ENCODE assay signal across 21 cellular contexts in genomic region chr6:4009486-4009885, GRCh38.
DNase-seq lines count a peak whose midpoint lies in the region; ATAC-seq, FAIRE-seq and TF ChIP-seq lines count a peak whose summit lies in the region.
"Had no signal": no experiment of that assay in that cellular context is flagged by ENCODE, and none has a peak within 500 bp of the region (broad histone marks: within the 10 kb centered on the region; RNA-seq: fewer than 3 reads in every experiment).

No MANE protein-coding gene starts in this region.

- H3K27ac Mint-ChIP-seq in immature natural killer cell: peak overlapping the region in 5 of 6 donors; percentile 14 to 70 (median 34)
- H3K27ac Mint-ChIP-seq: IgD-negative memory B cell had no signal

- no peak for TF ChIP-seq POLR2A in HepG2 (IDR thresholded peaks at IDR 0.05; ENCODE audit: insufficient read depth in 1 of 2, low read depth in 2 of 2, low read length in 2 of 2)
- no peak for TF ChIP-seq POLR2A in right lobe of liver (IDR thresholded peaks at IDR 0.05)

- H3K9ac ChIP-seq in HepG2 (ENCODE audit: insufficient read depth, low read depth, low read length) (no peak overlapping the region), SK-N-MC (ENCODE audit: insufficient read length) (no peak overlapping the region), Karpas-422 (ENCODE audit: low read length) (no peak overlapping the region)

- intact Hi-C loops in HepG2 (cut with micrococcal nuclease; ENCODE audit: unreplicated experiment): loop anchor here (2.0 kb wide), 1 partner anchor 267 kb away; no protein-coding TSS in a partner anchor
- intact Hi-C loops in right lobe of liver (cut with DNase I): no loop called here

- peaks cover 0 to 9% (median 5%) of the 10 kb centered on the region in 3 donors for H3K36me3 Mint-ChIP-seq in immature natural killer cell

- no peak for FAIRE-seq in HepG2 (lab: Jason Lieb, UNC)
- FAIRE-seq: HTR-8/SVneo, RCC 7860 had no signal

- CTCF ChIA-PET in HepG2 (lab: Yijun Ruan, JAX; ENCODE audit: low intra/inter-chr PET ratio, low total read pairs): interaction anchor here (1.0 kb wide), 1 partner anchor 19 kb away, joined by 4 read pairs; no protein-coding TSS in a partner anchor

- BruUV-seq in HepG2 (replicated peaks; lab: Mats Ljungman, UMichigan): no TSS peak

- peaks cover 35 to 41% of the 10 kb centered on the region in 2 donors for H3K4me1 Mint-ChIP-seq in immature natural killer cell

- no peaks in the 10 kb centered on the region for H3K9me2 ChIP-seq in Karpas-422 (replicated peaks; ENCODE audit: insufficient read depth, low read length)

- H3K27me3 ChIP-seq in HepG2 (ENCODE audit: control insufficient read depth in 1 of 2, insufficient read depth in 2 of 2, low read length in 2 of 2) (no peaks in the 10 kb centered on the region; a peak in 1 of 5 replicates), right lobe of liver (no peaks in the 10 kb centered on the region), Karpas-422 (ENCODE audit: low read length) (no peaks in the 10 kb centered on the region)

- TF ChIP-seq EP300 in HepG2 (IDR thresholded peaks at IDR 0.05; ENCODE audit: low read depth in 2 of 2, low read length in 2 of 2) (no peak), HepG2 (CRISPR knock-in tag; IDR thresholded peaks at IDR 0.05; ENCODE audit: borderline replicate concordance) (no peak)

- H3K4me1 ChIP-seq in HepG2 (ENCODE audit: insufficient read depth, low read length) (peaks cover 31% of the 10 kb centered on the region), right lobe of liver (peaks cover 0 to 24% (median 3%) of the 10 kb centered on the region in 4 donors), Karpas-422 (ENCODE audit: low read length) (no peaks in the 10 kb centered on the region; the same call in 1 of the 2 replicates)

- no peak overlapping the region for H3K4me3 ChIP-seq in HepG2 (replicated peaks in 1 of 3; ENCODE audit: insufficient read depth in 1 of 3, low read depth in 2 of 3, low read length in 3 of 3)
- H3K4me3 ChIP-seq in right lobe of liver: no peak overlapping the region
- no peak overlapping the region for H3K4me3 ChIP-seq in SK-N-MC
- no peak overlapping the region for H3K4me3 ChIP-seq in Karpas-422 (ENCODE audit: low read length)

- H3K27ac ChIP-seq in HepG2 (ENCODE audit: extremely low read length, insufficient read depth, low read length) (no peak overlapping the region), right lobe of liver (no peak overlapping the region), SK-N-MC (peak overlapping the region; percentile 53), Karpas-422 (ENCODE audit: low read length) (no peak overlapping the region)

- no peak overlapping the region for H3K4me3 Mint-ChIP-seq in immature natural killer cell
- H3K4me3 Mint-ChIP-seq: IgD-negative memory B cell had no signal

- in situ Hi-C loops in HepG2 (cut with HindIII; ENCODE audit: extremely low pct_ligation_motif_present, low pct_unique_long_range_greater_than_20kb): no loop called here

- peaks cover 0 to 5% of the 10 kb centered on the region in 2 experiments; a peak in 2 of 5 replicates for H3K36me3 ChIP-seq in HepG2 (replicated peaks in 1 of 2; ENCODE audit: control insufficient read depth in 1 of 2, insufficient read depth in 2 of 2, low read length in 2 of 2)
- no peaks in the 10 kb centered on the region for H3K36me3 ChIP-seq in right lobe of liver
- H3K36me3 ChIP-seq in SK-N-MC (ENCODE audit: insufficient read depth, low read length): peaks cover 23% of the 10 kb centered on the region
- H3K36me3 ChIP-seq in Karpas-422 (ENCODE audit: insufficient read depth, low read length): no peaks in the 10 kb centered on the region

- H2AFZ ChIP-seq in HepG2 (ENCODE audit: low read length): no peak overlapping the region
- no peak overlapping the region for H2AFZ ChIP-seq in Karpas-422 (ENCODE audit: low read length)

- TF ChIP-seq RAD21 in HepG2 (CRISPR knock-in tag; IDR thresholded peaks at IDR 0.05): no peak

- peaks cover 0 to 2% (median 2%) of the 10 kb centered on the region in 3 donors for H3K27me3 Mint-ChIP-seq in immature natural killer cell (ENCODE audit: low read depth in 3 of 3)

- no peak overlapping the region for H3K4me2 ChIP-seq in HepG2 (ENCODE audit: low read depth, low read length)
- no peak overlapping the region for H3K4me2 ChIP-seq in Karpas-422 (ENCODE audit: low read depth, low read length, poor library complexity, severe bottlenecking)

- no peaks in the 10 kb centered on the region for H3K9me3 Mint-ChIP-seq in immature natural killer cell
- H3K9me3 Mint-ChIP-seq: IgD-negative memory B cell had no signal

- H4K20me1 ChIP-seq in HepG2 (ENCODE audit: insufficient read depth, low read length): no peaks in the 10 kb centered on the region; the same call in 1 of the 2 replicates
- H4K20me1 ChIP-seq in Karpas-422 (ENCODE audit: insufficient read depth, low read depth, low read length): peaks cover 6% of the 10 kb centered on the region; the same call in 1 of the 2 replicates

- POLR2A ChIA-PET in HepG2 (lab: Yijun Ruan, JAX): interaction anchor here (2.0 kb wide), 1 partner anchor 11 kb away, joined by 14 read pairs; a partner anchor contains a TSS

- ATAC-seq in HepG2: no peak
- no peak for ATAC-seq in right lobe of liver
- ATAC-seq in HG03280 (IDR thresholded peaks at IDR 0.05; ENCODE audit: unreplicated experiment): no peak
- ATAC-seq: Right ventricle myocardium inferior had no signal

- H3K79me2 ChIP-seq in HepG2 (ENCODE audit: insufficient read depth, low read length) (peaks cover 35% of the 10 kb centered on the region), Karpas-422 (ENCODE audit: low read length) (peaks cover 75% of the 10 kb centered on the region)

- TF ChIP-seq CTCF in HepG2 (CRISPR knock-in tag; IDR thresholded peaks at IDR 0.05) (no peak), right lobe of liver (IDR thresholded peaks at IDR 0.05) (no peak)

- H3K9me3 ChIP-seq in HepG2 (ENCODE audit: low read length): no peaks in the 10 kb centered on the region
- no peaks in the 10 kb centered on the region for H3K9me3 ChIP-seq in right lobe of liver
- H3K9me3 ChIP-seq in SK-N-MC (ENCODE audit: low read depth, low read length): peaks cover 10% of the 10 kb centered on the region
- no peaks in the 10 kb centered on the region for H3K9me3 ChIP-seq in Karpas-422 (ENCODE audit: low read length)
- H3K9me3 ChIP-seq: Caco-2 had no signal

- WGBS in HepG2 (ENCODE audit: low lambda C conversion rate): 95% methylated on average over 8 of the region's 8 CpGs
- WGBS in right lobe of liver (ENCODE audit: insufficient coverage, low coverage, low lambda C conversion rate, missing lambda C conversion rate): 88% methylated on average over 8 of the region's 8 CpGs

- DNase-seq in HepG2 (ENCODE audit: low spot score) (no peak), right lobe of liver (no peak), SK-N-MC (ENCODE audit: low read depth, low spot score) (no peak), immature natural killer cell (no peak), Karpas-422 (no peak)
- no peak for DNase-seq in stimulated activated CD4-positive, alpha-beta T cell treated with anti-CD3 and anti-CD28 coated beads, Interleukin-12 subunit alpha, Interleukin-12 subunit beta, amount 100 ng/mL, for 4 hours
- DNase-seq: C1 segment of cervical spinal cord; Caco-2; GDM1; Kasumi-1; MM.1S; NCI-H1694 treated with DMSO at 0.1 percent for 48 hours; NCI-H2107; NCI-H510A; NCI-H748 treated with DMSO at 0.1 percent for 48 hours; NK-92 treated with Interleukin-12 subunit alpha and Interleukin-12 subunit beta, amount 100 ng/mL, for 24 hours had no signal

TF ChIP-seq in HepG2, 621 proteins besides CTCF, POLR2A, EP300 and RAD21:
- TF ChIP-seq DPF2 (CRISPR knock-in tag; IDR thresholded peaks at IDR 0.05; ENCODE audit: borderline replicate concordance, low read depth) (no peak), ZNF3 (CRISPR knock-in tag; IDR thresholded peaks at IDR 0.05) (peak; percentile 86; the same call in 1 of the 2 replicates)
TF ChIP-seq in HepG2: peak in this region for 1.
